Comparison of ENCODE assay signal across 24 cellular contexts in the genomic region with DNA sequence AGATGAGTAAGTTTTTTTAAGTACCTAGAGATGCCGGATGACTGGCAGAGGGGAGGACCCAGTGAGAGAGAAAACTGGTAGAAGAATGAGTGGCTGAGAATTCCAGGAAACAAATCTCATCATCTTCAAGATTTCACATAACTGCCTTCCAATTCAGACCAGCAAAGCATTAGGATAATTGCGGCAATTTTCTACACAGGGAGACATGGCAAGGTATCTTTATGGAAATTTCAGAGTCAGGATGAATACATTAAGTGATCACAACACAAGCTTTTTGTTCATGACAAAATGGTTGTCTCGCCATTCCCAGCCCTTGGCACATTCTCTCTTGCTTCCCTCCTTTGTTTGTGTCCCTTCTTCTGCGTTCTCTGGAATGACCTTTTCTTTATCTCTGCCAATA.
"Had no signal": no experiment of that assay in that cellular context is flagged by ENCODE, and none has a peak within 500 bp of the region (broad histone marks: within the 10 kb centered on the region; RNA-seq: fewer than 3 reads in every experiment).

No MANE protein-coding gene starts in this region.

- H3K36me3 ChIP-seq: colonic mucosa, esophagus muscularis mucosa, esophagus squamous epithelium, gastrocnemius medialis, gastroesophageal sphincter, heart left ventricle, heart right ventricle had no signal

- H3K9me3 ChIP-seq: colonic mucosa had no signal

- H3K27ac ChIP-seq: colonic mucosa, coronary artery, dorsolateral prefrontal cortex, epithelial cell of prostate, esophagus muscularis mucosa, esophagus squamous epithelium, foreskin keratinocyte, gastrocnemius medialis, gastroesophageal sphincter, heart left ventricle, heart right ventricle had no signal

- DNase-seq: colonic mucosa; cortex of kidney; dermis blood vessel endothelial cell; dorsolateral prefrontal cortex; effector CD4-positive, alpha-beta T cell; effector CD8-positive, alpha-beta T cell; effector memory CD4-positive, alpha-beta T cell; effector memory CD8-positive, alpha-beta T cell; endodermal cell; erythroblast; esophagus squamous epithelium; foreskin fibroblast; foreskin keratinocyte; foreskin melanocyte; gastrocnemius medialis; glutamatergic neuron; head of caudate nucleus; heart left ventricle; heart right ventricle had no signal

- H3K27me3 ChIP-seq: colonic mucosa, esophagus muscularis mucosa, gastrocnemius medialis, gastroesophageal sphincter had no signal

- ATAC-seq: effector memory CD8-positive, alpha-beta T cell; esophagus mucosa; foreskin keratinocyte; gastrocnemius medialis; gastroesophageal sphincter; heart left ventricle; heart right ventricle had no signal

- H3K4me3 ChIP-seq: colonic mucosa, coronary artery, dorsolateral prefrontal cortex, esophagus muscularis mucosa, esophagus squamous epithelium, gastrocnemius medialis, gastroesophageal sphincter, heart left ventricle, heart right ventricle had no signal
